In the genomic region with DNA sequence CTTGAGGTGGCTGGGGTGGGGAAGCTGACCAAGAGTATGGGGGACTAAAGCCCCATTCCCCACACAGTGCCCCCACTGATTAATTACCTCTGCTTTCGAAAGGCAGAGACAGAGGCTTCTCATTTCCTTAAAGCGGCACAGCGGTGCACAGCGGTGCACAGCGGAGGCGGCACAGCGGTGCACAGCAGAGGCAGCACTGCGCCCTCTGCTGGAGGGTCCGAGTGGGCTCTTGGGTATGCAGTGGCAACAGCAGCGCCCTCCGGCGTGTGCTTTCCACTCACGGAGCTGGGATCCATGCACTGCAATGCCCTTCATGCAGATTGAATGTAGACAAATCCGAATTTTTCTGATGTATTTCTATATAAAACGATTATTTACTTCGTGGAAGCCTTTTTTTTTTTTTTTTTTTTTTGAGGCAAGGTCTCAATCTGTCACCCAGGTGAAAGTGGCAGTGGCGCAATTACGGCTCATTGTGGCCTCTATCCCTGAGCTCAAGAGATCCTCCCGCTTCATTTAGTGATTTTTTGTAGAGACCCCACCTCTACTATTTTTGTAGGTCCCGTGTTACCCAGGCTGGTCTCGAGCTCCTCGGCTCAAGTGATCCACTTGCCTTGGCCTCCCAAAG, we compare ENCODE assay signal across 9 cellular contexts.
DNase-seq lines count a peak whose midpoint lies in the region; ATAC-seq and TF ChIP-seq lines count a peak whose summit lies in the region.
"Had no signal": no experiment of that assay in that cellular context is flagged by ENCODE, and none has a peak within 500 bp of the region (broad histone marks: within the 10 kb centered on the region; RNA-seq: fewer than 3 reads in every experiment).

No MANE protein-coding gene starts in this region.

- no peaks in the 10 kb centered on the region for H3K9me3 Mint-ChIP-seq in T-helper 2 cell treated with Interferon-gamma antibody and Interleukin-4, amounts not matched to agents 5 μg/mL and 100 μg/mL, for 36 hours

- in situ Hi-C loops in astrocyte of the cerebellum (cut with HindIII; ENCODE audit: low sequenced_read_pairs): no loop called here

- peaks cover 6% of the 10 kb centered on the region for H3K4me1 Mint-ChIP-seq in T-helper 2 cell treated with Interferon-gamma antibody and Interleukin-4, amounts not matched to agents 5 μg/mL and 100 μg/mL, for 36 hours (ENCODE audit: low read depth)

- H3K27ac ChIP-seq in C4-2B: no peak overlapping the region
- H3K27ac ChIP-seq: skin epidermis had no signal

- H3K27ac Mint-ChIP-seq in T-helper 2 cell treated with Interferon-gamma antibody and Interleukin-4, amounts not matched to agents 5 μg/mL and 100 μg/mL, for 36 hours: no peak overlapping the region

- no peak overlapping the region for H3K4me3 ChIP-seq in astrocyte of the cerebellum (ENCODE audit: low read depth, low read length)
- H3K4me3 ChIP-seq: skin epidermis had no signal

- DNase-seq in T-helper 2 cell treated with Interferon-gamma antibody and Interleukin-4, amounts not matched to agents 5 μg/mL and 100 μg/mL, for 36 hours (ENCODE audit: low spot score): peak; percentile 60
- no peak for DNase-seq in astrocyte of the cerebellum (ENCODE audit: low read depth)
- peak; percentile 45 for DNase-seq in kidney tubule cell (ENCODE audit: low spot score)
- DNase-seq in stimulated activated CD8-positive, alpha-beta memory T cell treated with anti-CD3 and anti-CD28 coated beads, Interleukin-15, amount 100 ng/mL, for 24 hours (ENCODE audit: low read depth): peak; percentile 37
- DNase-seq in epidermal melanocyte (ENCODE audit: insufficient read length, low spot score): no peak

- no peaks in the 10 kb centered on the region for H3K36me3 Mint-ChIP-seq in T-helper 2 cell treated with Interferon-gamma antibody and Interleukin-4, amounts not matched to agents 5 μg/mL and 100 μg/mL, for 36 hours (ENCODE audit: low read depth)

- H3K4me3 Mint-ChIP-seq in T-helper 2 cell treated with Interferon-gamma antibody and Interleukin-4, amounts not matched to agents 5 μg/mL and 100 μg/mL, for 36 hours: peak overlapping the region; percentile 56

- peak; percentile 88 for TF ChIP-seq CTCF in C4-2B (conservative IDR thresholded peaks at IDR 0.05)
- peak; percentile 59 for TF ChIP-seq CTCF in astrocyte of the cerebellum (IDR thresholded peaks at IDR 0.05; ENCODE audit: low read depth, low read length, missing control alignments)

- ATAC-seq in GM19324 (IDR thresholded peaks at IDR 0.05; ENCODE audit: low FRiP score, unreplicated experiment) (peak; percentile 93), HG03342 (IDR thresholded peaks at IDR 0.05; ENCODE audit: unreplicated experiment) (peak; percentile 100)

- peaks cover 27% of the 10 kb centered on the region for H3K27me3 Mint-ChIP-seq in T-helper 2 cell treated with Interferon-gamma antibody and Interleukin-4, amounts not matched to agents 5 μg/mL and 100 μg/mL, for 36 hours (ENCODE audit: low read depth)

Comparison
In these comparisons a context has a peak if more than half of its experiments do, and no peak if none do; other contexts are left out.
1. DNase-seq: peak in T-helper 2 cell treated with Interferon-gamma antibody and Interleukin-4, amounts not matched to agents 5 μg/mL and 100 μg/mL, for 36 hours (single experiment), kidney tubule cell (single experiment) and stimulated activated CD8-positive, alpha-beta memory T cell treated with anti-CD3 and anti-CD28 coated beads, Interleukin-15, amount 100 ng/mL, for 24 hours (single experiment); none in astrocyte of the cerebellum (single experiment) and epidermal melanocyte (single experiment).